Comparison of ENCODE assay signal across 8 cellular contexts in the genomic region with DNA sequence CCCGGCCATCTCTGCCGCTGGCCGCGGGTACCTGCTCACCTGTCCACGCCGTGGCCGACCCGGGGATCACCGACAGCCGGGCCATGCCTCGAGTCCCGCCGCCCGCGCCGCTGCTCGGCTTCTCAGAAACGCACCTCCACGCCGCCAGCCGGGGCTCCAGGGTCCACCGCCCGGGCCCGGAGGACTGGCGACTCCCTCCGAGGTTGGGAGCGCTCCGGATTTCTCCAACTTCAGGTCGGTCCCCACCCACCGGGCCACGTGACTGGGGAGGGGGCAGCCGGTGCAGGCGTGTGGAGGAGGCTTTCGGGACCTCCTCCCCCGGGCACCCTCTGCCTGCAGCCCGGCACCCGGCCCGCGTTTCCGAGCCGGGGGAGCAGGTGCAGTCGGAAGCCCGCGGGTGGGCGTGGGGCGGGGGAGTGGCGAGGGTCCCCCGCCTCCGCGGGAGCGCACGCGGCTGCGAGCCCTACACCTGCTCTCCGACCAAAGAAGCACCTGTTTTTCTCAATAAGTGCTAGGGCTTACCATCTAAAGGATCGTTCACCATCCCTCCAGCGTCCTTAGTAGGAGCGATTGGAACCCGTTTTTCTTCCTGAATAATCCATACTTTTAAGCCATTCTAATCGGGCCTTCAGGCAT. TPM values are rescaled to one million over a fixed set of nuclear protein-coding genes. Genes with fewer than 3 reads are reported as not detected.
DNase-seq lines count a peak whose midpoint lies in the region; TF ChIP-seq lines count a peak whose summit lies in the region.

No MANE protein-coding gene starts in this region.

- peaks cover 78% of the 10 kb centered on the region for H3K27me3 ChIP-seq in HUES64 (ENCODE audit: insufficient read depth, low read length)
- H3K27me3 ChIP-seq in left ventricle myocardium inferior (ENCODE audit: low read depth): peaks cover 44% of the 10 kb centered on the region

- 5% methylated on average over 60 of the region's 60 CpGs for WGBS in HUES64

- CTCF ChIA-PET in AG04449 (lab: Yijun Ruan, JAX): interaction anchor here (1.3 to 4.0 kb wide), 3 partner anchors 11 to 12 kb away, joined by 4 to 51 read pairs (median 14); no protein-coding TSS in a partner anchor
- CTCF ChIA-PET in OCI-LY7 (lab: Charles Lee; ENCODE audit: unreplicated experiment): no interaction called here

- H3K9me3 ChIP-seq in HUES64 (ENCODE audit: insufficient read depth, low read depth, low read length): no peaks in the 10 kb centered on the region
- peaks cover under 1% of the 10 kb centered on the region for H3K9me3 ChIP-seq in left ventricle myocardium inferior (replicated peaks)
- H3K9me3 ChIP-seq in OCI-LY7 (ENCODE audit: low read length): no peaks in the 10 kb centered on the region

- POLR2A ChIA-PET in AG04449 (lab: Yijun Ruan, JAX) (interaction anchor here (0.7 kb wide), 1 partner anchor 19 kb away, joined by 3 read pairs; no protein-coding TSS in a partner anchor), OCI-LY7 (lab: Charles Lee) (no interaction called here)

- no peaks in the 10 kb centered on the region for H4K20me1 ChIP-seq in OCI-LY7 (ENCODE audit: insufficient read depth, low read length)

- no peaks in the 10 kb centered on the region for H3K36me3 ChIP-seq in HUES64 (ENCODE audit: insufficient read depth, low read length)
- no peaks in the 10 kb centered on the region for H3K36me3 ChIP-seq in left ventricle myocardium inferior
- no peaks in the 10 kb centered on the region for H3K36me3 ChIP-seq in OCI-LY7 (ENCODE audit: insufficient read depth, low read length)

- peaks cover 29% of the 10 kb centered on the region for H3K4me1 Mint-ChIP-seq in activated T-helper 2 cell treated with anti-CD3 and anti-CD28 coated beads, Interferon-gamma antibody, Interleukin-2, Interleukin-4, amounts not matched to agents 10 μg/mL and 5 μg/mL and 100 μg/mL, durations not matched to agents 14 hours and 24 hours and 36 hours (ENCODE audit: low read depth)

- DNase-seq in AG04449 (ENCODE audit: low read depth, low spot score) (no peak), left ventricle myocardium inferior (no peak), skeletal muscle cell (ENCODE audit: low read depth) (no peak), cerebellar nuclear complex (lab: John Stamatoyannopoulos, UW) (no peak), OCI-LY7 (ENCODE audit: low spot score) (no peak), KG1 (lab: John Stamatoyannopoulos, UW) (no peak)
- DNase-seq in activated T-helper 2 cell treated with anti-CD3 and anti-CD28 coated beads, Interferon-gamma antibody, Interleukin-2, Interleukin-4, amounts not matched to agents 10 μg/mL and 5 μg/mL and 100 μg/mL, durations not matched to agents 14 hours and 24 hours and 36 hours (ENCODE audit: low spot score): no peak

- intact Hi-C loops in activated T-helper 2 cell treated with anti-CD3 and anti-CD28 coated beads, Interferon-gamma antibody, Interleukin-2, Interleukin-4, amounts not matched to agents 10 μg/mL and 5 μg/mL and 100 μg/mL, durations not matched to agents 14 hours and 24 hours and 36 hours (cut with micrococcal nuclease): loop anchor here (5.0 kb wide), 3 partner anchors 92 to 458 kb away; a partner anchor contains a TSS
- intact Hi-C loops in left ventricle myocardium inferior (cut with micrococcal nuclease) (no loop called here), OCI-LY7 (cut with micrococcal nuclease; ENCODE audit: unreplicated experiment) (no loop called here)

- H3K4me3 ChIP-seq in AG04449 (ENCODE audit: low read depth, low read length) (peak overlapping the region; percentile 65), HUES64 (ENCODE audit: low read length) (peak overlapping the region; percentile 52), left ventricle myocardium inferior (peak overlapping the region; percentile 67), skeletal muscle cell (ENCODE audit: low read depth, low read length) (peak overlapping the region; percentile 52), OCI-LY7 (ENCODE audit: low read depth, low read length, poor library complexity, severe bottlenecking) (no peak overlapping the region)

- H3K79me2 ChIP-seq in OCI-LY7 (ENCODE audit: insufficient read depth, low read depth, low read length): no peaks in the 10 kb centered on the region

- H3K4me1 ChIP-seq in HUES64 (ENCODE audit: insufficient read depth, low read length) (peaks cover 9% of the 10 kb centered on the region), left ventricle myocardium inferior (peaks cover 20% of the 10 kb centered on the region), OCI-LY7 (ENCODE audit: insufficient read depth, low read length, poor library complexity, severe bottlenecking) (no peaks in the 10 kb centered on the region)

- no peak overlapping the region for H3K4me2 ChIP-seq in OCI-LY7 (ENCODE audit: low read length)

- peak overlapping the region; percentile 64 for H3K4me3 Mint-ChIP-seq in activated T-helper 2 cell treated with anti-CD3 and anti-CD28 coated beads, Interferon-gamma antibody, Interleukin-2, Interleukin-4, amounts not matched to agents 10 μg/mL and 5 μg/mL and 100 μg/mL, durations not matched to agents 14 hours and 24 hours and 36 hours (ENCODE audit: low read depth)

- H3K9ac ChIP-seq in HUES64 (ENCODE audit: low read depth, low read length): no peak overlapping the region

- no peaks in the 10 kb centered on the region for H3K9me3 Mint-ChIP-seq in activated T-helper 2 cell treated with anti-CD3 and anti-CD28 coated beads, Interferon-gamma antibody, Interleukin-2, Interleukin-4, amounts not matched to agents 10 μg/mL and 5 μg/mL and 100 μg/mL, durations not matched to agents 14 hours and 24 hours and 36 hours

- H3K27me3 Mint-ChIP-seq in activated T-helper 2 cell treated with anti-CD3 and anti-CD28 coated beads, Interferon-gamma antibody, Interleukin-2, Interleukin-4, amounts not matched to agents 10 μg/mL and 5 μg/mL and 100 μg/mL, durations not matched to agents 14 hours and 24 hours and 36 hours (ENCODE audit: low read depth): peaks cover 52% of the 10 kb centered on the region

- peak overlapping the region; percentile 21 for H3K27ac Mint-ChIP-seq in activated T-helper 2 cell treated with anti-CD3 and anti-CD28 coated beads, Interferon-gamma antibody, Interleukin-2, Interleukin-4, amounts not matched to agents 10 μg/mL and 5 μg/mL and 100 μg/mL, durations not matched to agents 14 hours and 24 hours and 36 hours

- no peak overlapping the region for H3K27ac ChIP-seq in HUES64 (ENCODE audit: low read depth, low read length)
- no peak overlapping the region for H3K27ac ChIP-seq in left ventricle myocardium inferior (replicated peaks)
- H3K27ac ChIP-seq in OCI-LY7 (ENCODE audit: low read depth, low read length, poor library complexity, severe bottlenecking): no peak overlapping the region

- no peak overlapping the region for H2AFZ ChIP-seq in OCI-LY7 (ENCODE audit: low read length)

- TF ChIP-seq CTCF in AG04449 (IDR thresholded peaks at IDR 0.05; ENCODE audit: insufficient read depth, low read length, missing control alignments) (no peak), left ventricle myocardium inferior (IDR thresholded peaks at IDR 0.05; ENCODE audit: borderline replicate concordance) (no peak), OCI-LY7 (conservative IDR thresholded peaks at IDR 0.05; ENCODE audit: low read length) (no peak)

- BruUV-seq in OCI-LY7 (replicated peaks; lab: Mats Ljungman, UMichigan): no TSS peak

- no peaks in the 10 kb centered on the region for H3K36me3 Mint-ChIP-seq in activated T-helper 2 cell treated with anti-CD3 and anti-CD28 coated beads, Interferon-gamma antibody, Interleukin-2, Interleukin-4, amounts not matched to agents 10 μg/mL and 5 μg/mL and 100 μg/mL, durations not matched to agents 14 hours and 24 hours and 36 hours (ENCODE audit: low read depth)

- no peaks in the 10 kb centered on the region for H3K9me2 ChIP-seq in OCI-LY7 (ENCODE audit: insufficient read depth, low read length)

RNA-seq across cellular contexts. Expression of a gene that starts 0.6 kb away (rescaled TPM):
- 2.4 TPM for polyA plus RNA-seq in HUES64 (2013, experiment 1 of 2)
- polyA plus RNA-seq in HUES64 (2013, experiment 2 of 2): 2.5 TPM
- total RNA-seq in activated T-helper 2 cell treated with anti-CD3 and anti-CD28 coated beads, Interferon-gamma antibody, Interleukin-2, Interleukin-4, amounts not matched to agents 10 μg/mL and 5 μg/mL and 100 μg/mL, durations not matched to agents 14 hours and 24 hours and 36 hours: 5.0 and 5.5 TPM in 2 replicates
- 1.9 TPM for total RNA-seq in left ventricle myocardium inferior
- not detected in 2 replicates for total RNA-seq in OCI-LY7 (2014; rRNA removed; shearing (Covaris generic))
- total RNA-seq in OCI-LY7 (2022): not detected in 2 replicates

RNA-seq across cellular contexts. Expression of a gene that starts 40.2 kb away (rescaled TPM):
- polyA plus RNA-seq in HUES64 (2013, experiment 1 of 2): 14.0 TPM
- polyA plus RNA-seq in HUES64 (2013, experiment 2 of 2): 16.4 TPM
- total RNA-seq in activated T-helper 2 cell treated with anti-CD3 and anti-CD28 coated beads, Interferon-gamma antibody, Interleukin-2, Interleukin-4, amounts not matched to agents 10 μg/mL and 5 μg/mL and 100 μg/mL, durations not matched to agents 14 hours and 24 hours and 36 hours: 20.8 and 21.9 TPM in 2 replicates
- 51.1 TPM for total RNA-seq in left ventricle myocardium inferior
- total RNA-seq in OCI-LY7 (2014; rRNA removed; shearing (Covaris generic)): 8.5 and 13.4 TPM in 2 replicates
- 13.0 and 14.8 TPM in 2 replicates for total RNA-seq in OCI-LY7 (2022)
